8 cellular contexts compared by ENCODE assay signal in genomic region chrX:19515615-19516105, GRCh38. TPM values are rescaled to one million over a fixed set of nuclear protein-coding genes. Genes with fewer than 3 reads are reported as not detected.
DNase-seq lines count a peak whose midpoint lies in the region; ATAC-seq and TF ChIP-seq lines count a peak whose summit lies in the region.

No MANE protein-coding gene starts in this region.

- intact Hi-C loops in activated CD4-positive, alpha-beta T cell treated with anti-CD3 and anti-CD28 coated beads for 36 hours (cut with DNase I, micrococcal nuclease), result loop anchor here (1.0 to 5.0 kb wide), 2 partner anchors 133 to 143 kb away; no protein-coding TSS in a partner anchor

- POLR2A ChIA-PET in activated CD4-positive, alpha-beta T cell treated with anti-CD3 and anti-CD28 coated beads for 36 hours (lab: Charles Lee), result no interaction called here

- no peaks in the 10 kb centered on the region for H3K4me1 ChIP-seq in KMS-11 (ENCODE audit: low read depth, poor library complexity, severe bottlenecking)

- peak overlapping the region; percentile 12; the same call in 1 of the 2 replicates for H3K9ac ChIP-seq in KMS-11

- TF ChIP-seq CTCF in KMS-11 (conservative IDR thresholded peaks at IDR 0.05; ENCODE audit: low read depth, low read length) (no peak; the same call in 1 of the 2 replicates), epithelial cell of proximal tubule (conservative IDR thresholded peaks at IDR 0.05; ENCODE audit: low read depth, low read length) (peak; percentile 17)

- no peak overlapping the region for H3K4me3 ChIP-seq in KMS-11 (IDR thresholded peaks at IDR 0.05; ENCODE audit: insufficient read depth, low read depth, low read length)
- H3K4me3 ChIP-seq in epithelial cell of proximal tubule (ENCODE audit: low read depth, low read length), result peak overlapping the region; percentile 8
- peak overlapping the region in 4 of 7 experiments; percentile 13 to 27 (median 24) for H3K4me3 ChIP-seq in skin epidermis

- no peak for DNase-seq in activated CD4-positive, alpha-beta T cell treated with anti-CD3 and anti-CD28 coated beads for 36 hours
- no peak for DNase-seq in activated CD4-positive, alpha-beta T cell treated with anti-CD3 and anti-CD28 coated beads for 48 hours
- DNase-seq in epithelial cell of proximal tubule (ENCODE audit: low read depth), result no peak
- no peak for DNase-seq in stimulated activated CD4-positive, alpha-beta T cell treated with anti-CD3 and anti-CD28 coated beads, Interleukin-15, amount 100 ng/mL, for 24 hours

- H3K27me3 ChIP-seq in KMS-11 (ENCODE audit: insufficient read depth, low read depth), result no peaks in the 10 kb centered on the region

- H3K27me3 Mint-ChIP-seq in activated CD4-positive, alpha-beta T cell treated with anti-CD3 and anti-CD28 coated beads for 36 hours, result peaks cover 21% of the 10 kb centered on the region

- peak overlapping the region; percentile 75 for H2AFZ ChIP-seq in KMS-11 (ENCODE audit: low read depth)

- no peak overlapping the region for H3K27ac Mint-ChIP-seq in activated CD4-positive, alpha-beta T cell treated with anti-CD3 and anti-CD28 coated beads for 36 hours

- no peaks in the 10 kb centered on the region for H3K79me2 ChIP-seq in KMS-11 (ENCODE audit: insufficient read depth, low read depth)

- no peak for ATAC-seq in activated CD4-positive, alpha-beta T cell treated with anti-CD3 and anti-CD28 coated beads for 36 hours
- ATAC-seq in HG03457 (IDR thresholded peaks at IDR 0.05; ENCODE audit: unreplicated experiment) (no peak), HG03571 (IDR thresholded peaks at IDR 0.05; ENCODE audit: unreplicated experiment) (no peak)

- H3K36me3 ChIP-seq in KMS-11 (ENCODE audit: insufficient read depth), result no peaks in the 10 kb centered on the region

- no peaks in the 10 kb centered on the region for H4K20me1 ChIP-seq in KMS-11 (ENCODE audit: insufficient read depth)

- no peaks in the 10 kb centered on the region for H3K36me3 Mint-ChIP-seq in activated CD4-positive, alpha-beta T cell treated with anti-CD3 and anti-CD28 coated beads for 36 hours (ENCODE audit: low read depth)

- peak overlapping the region; percentile 48 for H3K4me3 Mint-ChIP-seq in activated CD4-positive, alpha-beta T cell treated with anti-CD3 and anti-CD28 coated beads for 36 hours

- H3K9me3 Mint-ChIP-seq in activated CD4-positive, alpha-beta T cell treated with anti-CD3 and anti-CD28 coated beads for 36 hours (ENCODE audit: low read depth), result no peaks in the 10 kb centered on the region

- H3K4me1 Mint-ChIP-seq in activated CD4-positive, alpha-beta T cell treated with anti-CD3 and anti-CD28 coated beads for 36 hours, result no peaks in the 10 kb centered on the region

- peak overlapping the region; percentile 84 for H3K4me2 ChIP-seq in KMS-11

- H3K27ac ChIP-seq in KMS-11 (no peak overlapping the region), skin epidermis (no peak overlapping the region)

- CTCF ChIA-PET in activated CD4-positive, alpha-beta T cell treated with anti-CD3 and anti-CD28 coated beads for 36 hours (lab: Charles Lee), result no interaction called here

RNA-seq across cellular contexts. Expression of gene MAP3K15, which starts 0.4 kb away (rescaled TPM):
- 1 to 10 TPM; 1.0 to 1.2 TPM for total RNA-seq in activated CD4-positive, alpha-beta T cell treated with anti-CD3 and anti-CD28 coated beads for 36 hours
- total RNA-seq in epithelial cell of proximal tubule, result 1.7 and 6.1 TPM in 2 replicates
